Comparison of ENCODE assay signal across 13 cellular contexts in the genomic region with DNA sequence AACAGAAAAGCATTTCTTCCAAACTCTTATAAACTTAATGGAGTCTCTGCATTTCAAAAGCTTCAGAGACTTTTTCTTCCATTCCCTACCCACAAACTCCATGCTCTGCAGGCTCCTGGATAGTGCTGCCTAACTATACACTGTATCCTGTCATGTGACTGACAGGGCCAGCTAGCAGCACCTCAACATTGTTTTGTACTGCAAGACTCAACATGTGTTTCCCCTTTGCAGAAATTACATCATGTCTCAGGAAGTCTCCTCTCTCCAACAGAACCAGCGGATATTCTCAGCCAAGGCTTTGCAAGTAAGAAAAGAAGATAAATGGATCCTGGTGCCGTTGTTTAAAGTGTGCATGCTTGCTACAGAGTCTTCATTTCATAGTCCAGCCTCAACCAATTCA.
DNase-seq lines count a peak whose midpoint lies in the region; ATAC-seq and TF ChIP-seq lines count a peak whose summit lies in the region.
"Had no signal": no experiment of that assay in that cellular context is flagged by ENCODE, and none has a peak within 500 bp of the region (broad histone marks: within the 10 kb centered on the region; RNA-seq: fewer than 3 reads in every experiment).

No MANE protein-coding gene starts in this region.

- no peaks in the 10 kb centered on the region for H3K4me1 ChIP-seq in Peyer's patch
- H3K4me1 ChIP-seq: BE2C had no signal

- TF ChIP-seq POLR2A in GM18505 (IDR thresholded peaks at IDR 0.05; ENCODE audit: borderline replicate concordance, extremely low read depth, insufficient read depth, insufficient read length) (no peak), Peyer's patch (IDR thresholded peaks at IDR 0.05) (no peak)

- H3K36me3 Mint-ChIP-seq in stimulated activated effector memory CD8-positive, alpha-beta T cell treated with anti-CD3 and anti-CD28 coated beads, Interleukin-12 subunit alpha, Interleukin-12 subunit beta, amount 100 ng/mL, for 72 hours = no peaks in the 10 kb centered on the region
- H3K36me3 Mint-ChIP-seq: activated naive CD4-positive, alpha-beta T cell treated with anti-CD3 and anti-CD28 coated beads, Interleukin-2, amount 10 ng/mL, durations not matched to agents 7 days and 5 days had no signal

- DNase-seq in AG09309 (ENCODE audit: low read depth) (peak; percentile 47), KBM-7 (peak; percentile 8), choroid plexus epithelial cell (ENCODE audit: low read depth) (peak; percentile 74), iris pigment epithelial cell (ENCODE audit: low read depth) (peak; percentile 37), NCI-H2227 treated with DMSO at 0.1 percent for 48 hours (lab: John Stamatoyannopoulos, UW) (no peak), Peyer's patch (no peak)
- DNase-seq in stimulated activated effector memory CD8-positive, alpha-beta T cell treated with anti-CD3 and anti-CD28 coated beads, Interleukin-12 subunit alpha, Interleukin-12 subunit beta, amount 100 ng/mL, for 72 hours (ENCODE audit: low spot score in 2 of 2) = no peak
- DNase-seq: activated CD4-positive, alpha-beta T cell treated with anti-CD3 and anti-CD28 coated beads, Interleukin-2, amount 50 U/mL, for 48 hours; activated naive CD4-positive, alpha-beta T cell treated with anti-CD3 and anti-CD28 coated beads, Interleukin-2, amount 10 ng/mL, durations not matched to agents 7 days and 5 days; BE2C; effector CD8-positive, alpha-beta T cell; NCI-H446 treated with DMSO at 0.1 percent for 48 hours had no signal

- H3K27me3 ChIP-seq in Peyer's patch = no peaks in the 10 kb centered on the region
- H3K27me3 ChIP-seq: BE2C had no signal

- no peak for TF ChIP-seq CTCF in AG09309 (IDR thresholded peaks at IDR 0.05; ENCODE audit: control insufficient read depth, insufficient read depth, low read depth, low read length, missing control alignments)
- no peak for TF ChIP-seq CTCF in choroid plexus epithelial cell (conservative IDR thresholded peaks at IDR 0.05; ENCODE audit: low read depth, low read length)
- TF ChIP-seq CTCF in Peyer's patch (IDR thresholded peaks at IDR 0.05) = no peak

- no peaks in the 10 kb centered on the region for H3K9me3 ChIP-seq in Peyer's patch
- H3K9me3 ChIP-seq: BE2C had no signal

- no peak overlapping the region for H3K27ac Mint-ChIP-seq in stimulated activated effector memory CD8-positive, alpha-beta T cell treated with anti-CD3 and anti-CD28 coated beads, Interleukin-12 subunit alpha, Interleukin-12 subunit beta, amount 100 ng/mL, for 72 hours
- H3K27ac Mint-ChIP-seq: activated naive CD4-positive, alpha-beta T cell treated with anti-CD3 and anti-CD28 coated beads, Interleukin-2, amount 10 ng/mL, durations not matched to agents 7 days and 5 days had no signal

- H3K36me3 ChIP-seq in Peyer's patch = no peaks in the 10 kb centered on the region
- H3K36me3 ChIP-seq: BE2C had no signal

- no peaks in the 10 kb centered on the region for H3K4me1 Mint-ChIP-seq in stimulated activated effector memory CD8-positive, alpha-beta T cell treated with anti-CD3 and anti-CD28 coated beads, Interleukin-12 subunit alpha, Interleukin-12 subunit beta, amount 100 ng/mL, for 72 hours
- H3K4me1 Mint-ChIP-seq: activated naive CD4-positive, alpha-beta T cell treated with anti-CD3 and anti-CD28 coated beads, Interleukin-2, amount 10 ng/mL, durations not matched to agents 7 days and 5 days had no signal

- ATAC-seq in stimulated activated effector memory CD8-positive, alpha-beta T cell treated with anti-CD3 and anti-CD28 coated beads, Interleukin-12 subunit alpha, Interleukin-12 subunit beta, amount 100 ng/mL, for 72 hours = no peak
- ATAC-seq in GM18505 (IDR thresholded peaks at IDR 0.05; ENCODE audit: unreplicated experiment) = no peak

- in situ Hi-C loops in KBM-7 (cut with MboI; ENCODE audit: low pct_unique_long_range_greater_than_20kb, low sequenced_read_pairs) = no loop called here

- no peak overlapping the region for H3K4me3 ChIP-seq in AG09309 (ENCODE audit: control insufficient read depth, low read depth, low read length)
- H3K4me3 ChIP-seq in choroid plexus epithelial cell (ENCODE audit: low read depth, low read length) = no peak overlapping the region
- H3K4me3 ChIP-seq in Peyer's patch = no peak overlapping the region

- H3K4me3 Mint-ChIP-seq in stimulated activated effector memory CD8-positive, alpha-beta T cell treated with anti-CD3 and anti-CD28 coated beads, Interleukin-12 subunit alpha, Interleukin-12 subunit beta, amount 100 ng/mL, for 72 hours = no peak overlapping the region
- H3K4me3 Mint-ChIP-seq: activated naive CD4-positive, alpha-beta T cell treated with anti-CD3 and anti-CD28 coated beads, Interleukin-2, amount 10 ng/mL, durations not matched to agents 7 days and 5 days had no signal

- no peak overlapping the region for H3K27ac ChIP-seq in Peyer's patch

- H3K9me3 Mint-ChIP-seq in stimulated activated effector memory CD8-positive, alpha-beta T cell treated with anti-CD3 and anti-CD28 coated beads, Interleukin-12 subunit alpha, Interleukin-12 subunit beta, amount 100 ng/mL, for 72 hours = no peaks in the 10 kb centered on the region
- H3K9me3 Mint-ChIP-seq: activated naive CD4-positive, alpha-beta T cell treated with anti-CD3 and anti-CD28 coated beads, Interleukin-2, amount 10 ng/mL, durations not matched to agents 7 days and 5 days had no signal

Comparison
In these comparisons a context has a peak if more than half of its experiments do, and no peak if none do; other contexts are left out.
1. DNase-seq: peak in AG09309 (single experiment), KBM-7 (single experiment), choroid plexus epithelial cell (single experiment) and iris pigment epithelial cell (single experiment); none in NCI-H2227 treated with DMSO at 0.1 percent for 48 hours (single experiment), stimulated activated effector memory CD8-positive, alpha-beta T cell treated with anti-CD3 and anti-CD28 coated beads, Interleukin-12 subunit alpha, Interleukin-12 subunit beta, amount 100 ng/mL, for 72 hours (0 of 2) and Peyer's patch (0 of 3).